ENCODE assay signal across 1 cellular context in genomic region chr6:44442833-44443444, GRCh38.
TF ChIP-seq lines count a peak whose summit lies in the region.

No MANE protein-coding gene starts in this region.

TF ChIP-seq in K562, 482 proteins besides CTCF, POLR2A, EP300 and RAD21:
- TF ChIP-seq ZNF512 (tag; IDR thresholded peaks at IDR 0.05) (peak; percentile 94), ZNF280A (IDR thresholded peaks at IDR 0.05; ENCODE audit: low read depth, partially characterized antibody) (peak; percentile 92), HDAC1 (IDR thresholded peaks at IDR 0.05) (0 out of 4 replicates have a peak, but pooled peaks of 1 of the 2 experiments have one; percentile 17), TGIF2 (CRISPR knock-in tag; IDR thresholded peaks at IDR 0.05) (no peak), TRIM24 (IDR thresholded peaks at IDR 0.05) (peak; percentile 21 to 24; a peak in 1 of 4 replicates), ZNF3 (CRISPR knock-in tag; IDR thresholded peaks at IDR 0.05) (no peak), ZNF280B (CRISPR knock-in tag; IDR thresholded peaks at IDR 0.05) (0 out of 2 replicates have a peak, but pooled peaks have one; percentile 55), PTRF (tag; IDR thresholded peaks at IDR 0.05) (no peak), THRAP3 (IDR thresholded peaks at IDR 0.05; ENCODE audit: borderline replicate concordance) (peak; percentile 50; the same call in 1 of the 2 replicates), RCOR1 (IDR thresholded peaks at IDR 0.05; ENCODE audit: borderline replicate concordance in 1 of 2, low read depth in 2 of 2, low read length in 2 of 2) (no peak), FOXJ3 (CRISPR knock-in tag; IDR thresholded peaks at IDR 0.05) (no peak)
